Comparison of ENCODE assay signal across 20 cellular contexts in genomic region chr5:178123094-178123986, GRCh38. TPM values are rescaled to one million over a fixed set of nuclear protein-coding genes. Genes with fewer than 3 reads are reported as not detected.
A peak's percentile ranks its signal among the peaks of the same experiment; 100 is the strongest.
DNase-seq lines count a peak whose midpoint lies in the region; ATAC-seq, FAIRE-seq and TF ChIP-seq lines count a peak whose summit lies in the region.
"Had no signal": no experiment of that assay in that cellular context is flagged by ENCODE, and none has a peak within 500 bp of the region (broad histone marks: within the 10 kb centered on the region; RNA-seq: fewer than 3 reads in every experiment).

No MANE protein-coding gene starts in this region.

- CTCF ChIA-PET in Caco-2 (lab: Charles Lee): interaction anchor here (1.3 kb wide), 1 partner anchor 23 kb away, joined by 4 read pairs; no protein-coding TSS in a partner anchor

- TF ChIP-seq CTCF in Caco-2 (IDR thresholded peaks at IDR 0.05; ENCODE audit: insufficient read depth in 1 of 2, low read depth in 1 of 2, low read length in 1 of 2, severe bottlenecking in 1 of 2, unreplicated experiment in 1 of 2) (no peak), endothelial cell (IDR thresholded peaks at IDR 0.05; ENCODE audit: unreplicated experiment) (no peak), neural crest cell (conservative IDR thresholded peaks at IDR 0.05) (no peak)

- intact Hi-C loops in Caco-2 (cut with micrococcal nuclease; ENCODE audit: unreplicated experiment): no loop called here

- no peak for FAIRE-seq in RCC 7860 (lab: Jason Lieb, UNC)

- H3K27ac Mint-ChIP-seq in Caco-2 (ENCODE audit: unreplicated experiment): peak overlapping the region; percentile 40
- peak overlapping the region; percentile 85 for H3K27ac Mint-ChIP-seq in endothelial cell (ENCODE audit: unreplicated experiment)
- H3K27ac Mint-ChIP-seq in neural crest cell (ENCODE audit: unreplicated experiment): peak overlapping the region; percentile 87

- H3K36me3 ChIP-seq in Caco-2 (ENCODE audit: control insufficient read depth, insufficient read depth, low read length) (no peaks in the 10 kb centered on the region), HUES6 (ENCODE audit: control insufficient read depth, insufficient read depth, low read length) (peaks cover 46% of the 10 kb centered on the region)
- H3K36me3 ChIP-seq: Peyer's patch, thyroid gland had no signal

- H3K27me3 ChIP-seq in Caco-2 (replicated peaks; ENCODE audit: control insufficient read depth, insufficient read depth, low read length) (no peaks in the 10 kb centered on the region), HUES6 (ENCODE audit: control insufficient read depth, insufficient read depth, low read length) (no peaks in the 10 kb centered on the region)
- H3K27me3 ChIP-seq: Peyer's patch, thyroid gland had no signal

- H3K9ac ChIP-seq in HUES6 (ENCODE audit: low read length): no peak overlapping the region

- H3K9me3 ChIP-seq in Caco-2 (no peaks in the 10 kb centered on the region), HUES6 (ENCODE audit: control insufficient read depth, insufficient read depth, low read depth, low read length) (no peaks in the 10 kb centered on the region)
- H3K9me3 ChIP-seq: left lung, Peyer's patch, thyroid gland had no signal

- peak in 1 of 2 experiments; percentile 54 for DNase-seq in Caco-2
- no peak for DNase-seq in endothelial cell (ENCODE audit: low spot score)
- no peak for DNase-seq in neural crest cell (ENCODE audit: low read depth, low spot score)
- no peak for DNase-seq in activated effector memory CD4-positive, alpha-beta T cell treated with anti-CD3 and anti-CD28 coated beads, Interleukin-2, amount 50 U/mL, for 16 hours
- no peak for DNase-seq in occipital lobe (lab: John Stamatoyannopoulos, UW)
- no peak for DNase-seq in RCC 7860 (ENCODE audit: low spot score)
- DNase-seq: activated effector memory CD4-positive, alpha-beta T cell treated with Interleukin-2 at 50 U/mL for 16 hours; effector memory CD8-positive, alpha-beta T cell; foreskin fibroblast; KBM-7; NCI-H1105 treated with DMSO at 0.1 percent for 48 hours; NCI-H2171; NCI-H774; Peyer's patch; WERI-Rb-1 had no signal

- H3K4me1 Mint-ChIP-seq in Caco-2 (ENCODE audit: low read depth, unreplicated experiment): no peaks in the 10 kb centered on the region
- H3K4me1 Mint-ChIP-seq in endothelial cell (ENCODE audit: unreplicated experiment): peaks cover 63% of the 10 kb centered on the region
- H3K4me1 Mint-ChIP-seq in neural crest cell: peaks cover 9% of the 10 kb centered on the region

- H3K4me3 Mint-ChIP-seq in Caco-2 (ENCODE audit: unreplicated experiment) (no peak overlapping the region), endothelial cell (ENCODE audit: unreplicated experiment) (peak overlapping the region; percentile 76), neural crest cell (no peak overlapping the region)
- H3K4me3 Mint-ChIP-seq: central memory CD8-positive, alpha-beta T cell; effector memory CD8-positive, alpha-beta T cell had no signal

- H3K27ac ChIP-seq in HUES6 (ENCODE audit: low read depth, low read length): peak overlapping the region; percentile 76; the same call in 1 of the 2 replicates
- H3K27ac ChIP-seq: thyroid gland, WERI-Rb-1 had no signal

- no TSS peak for BruUV-seq in Caco-2 (replicated peaks; lab: Mats Ljungman, UMichigan)

- ATAC-seq in HG03175 (IDR thresholded peaks at IDR 0.05; ENCODE audit: unreplicated experiment): no peak
- ATAC-seq: effector memory CD8-positive, alpha-beta T cell; left lung had no signal

- H3K36me3 Mint-ChIP-seq in Caco-2 (ENCODE audit: insufficient read depth, unreplicated experiment) (peaks cover 11% of the 10 kb centered on the region), endothelial cell (ENCODE audit: low read depth, unreplicated experiment) (peaks cover 17% of the 10 kb centered on the region), neural crest cell (ENCODE audit: low read depth) (no peaks in the 10 kb centered on the region)

- H3K4me3 ChIP-seq in Caco-2 (ENCODE audit: low read depth, low read length) (no peak overlapping the region), HUES6 (ENCODE audit: low read depth, low read length) (no peak overlapping the region)
- H3K4me3 ChIP-seq: left lung, Peyer's patch, thyroid gland had no signal

- peaks cover 12% of the 10 kb centered on the region; the same call in 1 of the 2 replicates for H3K4me1 ChIP-seq in Caco-2
- H3K4me1 ChIP-seq in HUES6 (ENCODE audit: control insufficient read depth, insufficient read depth, low read length): peaks cover 49% of the 10 kb centered on the region

- POLR2A ChIA-PET in Caco-2 (lab: Charles Lee): interaction anchor here (0.5 to 1.0 kb wide), 2 partner anchors 8 to 30 kb away, joined by 3 to 9 read pairs; partner anchors contain the start of gene NHP2

- H3K9me3 Mint-ChIP-seq in Caco-2 (ENCODE audit: unreplicated experiment) (no peaks in the 10 kb centered on the region), endothelial cell (ENCODE audit: unreplicated experiment) (no peaks in the 10 kb centered on the region), neural crest cell (no peaks in the 10 kb centered on the region)
- H3K9me3 Mint-ChIP-seq: central memory CD8-positive, alpha-beta T cell; effector memory CD8-positive, alpha-beta T cell had no signal

- H3K27me3 Mint-ChIP-seq in Caco-2 (ENCODE audit: insufficient read depth, unreplicated experiment): no peaks in the 10 kb centered on the region
- peaks cover 21% of the 10 kb centered on the region for H3K27me3 Mint-ChIP-seq in endothelial cell (ENCODE audit: unreplicated experiment)
- H3K27me3 Mint-ChIP-seq in neural crest cell (ENCODE audit: low read depth): no peaks in the 10 kb centered on the region
- H3K27me3 Mint-ChIP-seq: central memory CD8-positive, alpha-beta T cell; effector memory CD8-positive, alpha-beta T cell had no signal

RNA-seq across cellular contexts. Expression of gene RMND5B, which starts 7.5 kb away (rescaled TPM):
- total RNA-seq in Caco-2 (2022) (45.6 and 48.4 TPM in 2 replicates), endothelial cell (ENCODE audit: unreplicated experiment) (70.4 TPM), neural crest cell (42.4 and 43.5 TPM in 2 replicates), occipital lobe (19.3 TPM)

RNA-seq across cellular contexts. Expression of gene N4BP3, which starts 10.0 kb away (rescaled TPM):
- total RNA-seq in Caco-2 (2022) (2.9 and 3.2 TPM in 2 replicates), endothelial cell (ENCODE audit: unreplicated experiment) (107 TPM), neural crest cell (1.3 and 1.4 TPM in 2 replicates), occipital lobe (8.0 TPM)

RNA-seq across cellular contexts. Expression of gene NHP2, which starts 30.3 kb away (rescaled TPM):
- total RNA-seq in Caco-2 (2022) (127 and 142 TPM in 2 replicates), endothelial cell (ENCODE audit: unreplicated experiment) (84.7 TPM), neural crest cell (169 and 174 TPM in 2 replicates), occipital lobe (62.2 TPM)

Comparison
In these comparisons a context has a peak if more than half of its experiments do, and no peak if none do; other contexts are left out.
1. RNA of gene N4BP3, which starts 10.0 kb away (total RNA-seq): 107 TPM in endothelial cell (single experiment); 8.0 TPM in occipital lobe (single experiment), 2.9 to 3.2 TPM in Caco-2 and 1.3 to 1.4 TPM in neural crest cell; every median in the first group is over 10 times any median in the second.
2. Peak in every context shown above with its lines, with median percentiles within 50 percentile points of each other: H3K27ac Mint-ChIP-seq.